Comparison of ENCODE assay signal across 8 cellular contexts in the genomic region with DNA sequence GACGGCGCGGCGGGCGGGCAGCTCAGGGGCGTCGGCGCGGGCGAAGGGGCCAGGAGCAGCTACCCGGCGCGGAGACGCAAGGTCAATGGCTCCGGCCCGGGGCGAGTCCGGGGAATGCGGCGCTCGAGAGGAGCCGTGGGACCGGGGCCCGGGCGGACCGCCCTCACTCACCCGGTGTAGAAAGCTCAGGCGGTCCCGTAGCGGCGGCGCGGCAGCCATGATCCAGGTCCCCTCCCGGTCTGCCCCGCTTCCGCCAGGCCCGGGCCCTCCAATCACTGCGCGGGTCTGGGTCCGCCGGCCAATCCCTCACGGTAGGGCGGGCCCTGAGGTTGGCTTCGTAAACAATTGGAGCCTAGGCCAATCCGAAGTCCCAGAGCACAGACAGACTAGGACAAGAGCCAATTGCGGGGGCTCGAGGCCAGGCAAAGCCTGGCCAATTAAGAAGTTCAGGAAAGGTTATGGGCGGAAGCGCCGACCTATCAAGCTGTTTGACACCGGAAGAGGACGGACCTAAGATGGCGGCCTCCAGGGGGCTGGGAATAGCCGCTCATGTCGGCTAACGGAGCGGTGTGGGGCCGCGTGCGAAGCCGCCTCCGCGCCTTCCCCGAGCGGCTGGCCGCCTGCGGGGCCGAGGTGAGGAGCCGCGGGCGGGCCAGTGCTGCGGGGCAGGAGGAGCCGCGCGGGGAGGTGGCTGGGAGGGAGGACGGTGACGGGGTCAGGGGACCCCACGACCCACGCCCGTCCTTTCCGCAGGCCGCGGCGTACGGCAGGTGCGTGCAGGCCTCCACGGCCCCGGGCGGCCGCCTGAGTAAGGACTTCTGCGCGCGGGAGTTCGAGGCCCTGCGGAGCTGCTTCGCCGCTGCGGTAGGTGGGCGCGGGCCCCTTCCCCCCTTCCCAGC.
DNase-seq lines count a peak whose midpoint lies in the region; ATAC-seq, FAIRE-seq and TF ChIP-seq lines count a peak whose summit lies in the region.

A gene with protein sequence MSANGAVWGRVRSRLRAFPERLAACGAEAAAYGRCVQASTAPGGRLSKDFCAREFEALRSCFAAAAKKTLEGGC (plus strand): TSS at position 504 of the 899 bp plus-strand sequence. CDS start 46 bp downstream, at position 550.
Gene TEPSIN, minus strand, starts transcription at position 241 of the 899 bp plus-strand sequence. Its CDS starts 22 bp downstream, at position 219.

- peak; percentile 91 for ATAC-seq in GM19035 (IDR thresholded peaks at IDR 0.05; ENCODE audit: unreplicated experiment)
- peak; percentile 91 for ATAC-seq in HG03354 (IDR thresholded peaks at IDR 0.05; ENCODE audit: poor library complexity, severe bottlenecking, unreplicated experiment)
- ATAC-seq in activated CD4-positive, CD25-positive, alpha-beta regulatory T cell treated with anti-CD3 and anti-CD28 coated beads, Interleukin-2, amount 50 U/mL, for 24 hours, result peak; percentile 96 to 98

- peak; percentile 99 for DNase-seq in AG09319 (ENCODE audit: extremely low read depth, low read depth)
- DNase-seq in NCI-H446 treated with DMSO at 0.1 percent for 48 hours (lab: John Stamatoyannopoulos, UW), result peak; percentile 99
- peak; percentile 100 for DNase-seq in cerebellar cortex (ENCODE audit: low spot score)
- peak; percentile 91 for DNase-seq in stimulated activated CD4-positive, alpha-beta T cell treated with anti-CD3 and anti-CD28 coated beads, Interleukin-12 subunit alpha, Interleukin-12 subunit beta, amount 100 ng/mL, for 4 hours

- peak; percentile 99 for FAIRE-seq in islet of Langerhans (lab: Jason Lieb, UNC)

- no peak for TF ChIP-seq CTCF in AG09319 (IDR thresholded peaks at IDR 0.05; ENCODE audit: low read depth, low read length)

Comparison
In these comparisons a context has a peak if more than half of its experiments do, and no peak if none do; other contexts are left out.
1. Peak in every context shown above with its lines: DNase-seq and ATAC-seq.